17 cellular contexts compared by ENCODE assay signal in genomic region chr12:124008629-124009028, GRCh38. TPM values are rescaled to one million over a fixed set of nuclear protein-coding genes. Genes with fewer than 3 reads are reported as not detected.
A peak's percentile ranks its signal among the peaks of the same experiment; 100 is the strongest.
DNase-seq lines count a peak whose midpoint lies in the region; ATAC-seq and TF ChIP-seq lines count a peak whose summit lies in the region.
"Had no signal": no experiment of that assay in that cellular context is flagged by ENCODE, and none has a peak within 500 bp of the region (broad histone marks: within the 10 kb centered on the region; RNA-seq: fewer than 3 reads in every experiment).

No MANE protein-coding gene starts in this region.

- H3K27me3 Mint-ChIP-seq in activated naive CD4-positive, alpha-beta T cell treated with anti-CD3 and anti-CD28 coated beads, Interleukin-2, amount 50 U/mL, for 24 hours: no peaks in the 10 kb centered on the region
- H3K27me3 Mint-ChIP-seq in Calu3 (ENCODE audit: unreplicated experiment) (no peaks in the 10 kb centered on the region), glutamatergic neuron (ENCODE audit: unreplicated experiment) (no peaks in the 10 kb centered on the region), neural crest cell (ENCODE audit: low read depth) (no peaks in the 10 kb centered on the region)
- no peaks in the 10 kb centered on the region for H3K27me3 Mint-ChIP-seq in activated naive CD4-positive, alpha-beta T cell treated with anti-CD3 and anti-CD28 coated beads, Interleukin-2, amount 10 ng/mL, durations not matched to agents 7 days and 5 days

- no peaks in the 10 kb centered on the region for H3K27me3 ChIP-seq in left lung
- H3K27me3 ChIP-seq: BLaER1 treated with 17β-estradiol and CSF1 and Interleukin-3, amounts not matched to agents 10 nM and 100 nM had no signal

- peaks cover 18% of the 10 kb centered on the region for H3K36me3 Mint-ChIP-seq in activated naive CD4-positive, alpha-beta T cell treated with anti-CD3 and anti-CD28 coated beads, Interleukin-2, amount 50 U/mL, for 24 hours
- peaks cover 26% of the 10 kb centered on the region for H3K36me3 Mint-ChIP-seq in Calu3 (ENCODE audit: insufficient read depth, unreplicated experiment)
- peaks cover 6% of the 10 kb centered on the region for H3K36me3 Mint-ChIP-seq in glutamatergic neuron (ENCODE audit: unreplicated experiment)
- peaks cover 22% of the 10 kb centered on the region for H3K36me3 Mint-ChIP-seq in neural crest cell (ENCODE audit: low read depth)
- peaks cover 36% of the 10 kb centered on the region for H3K36me3 Mint-ChIP-seq in activated naive CD4-positive, alpha-beta T cell treated with anti-CD3 and anti-CD28 coated beads, Interleukin-2, amount 10 ng/mL, durations not matched to agents 7 days and 5 days

- no peak for DNase-seq in activated naive CD4-positive, alpha-beta T cell treated with anti-CD3 and anti-CD28 coated beads, Interleukin-2, amount 50 U/mL, for 16 hours
- no peak for DNase-seq in Calu3
- DNase-seq in glutamatergic neuron: no peak
- DNase-seq in neural crest cell (ENCODE audit: low read depth, low spot score): no peak
- DNase-seq in left lung: no peak
- DNase-seq in activated naive CD4-positive, alpha-beta T cell treated with anti-CD3 and anti-CD28 coated beads, Interleukin-2, amount 10 ng/mL, durations not matched to agents 7 days and 5 days: no peak
- DNase-seq in dermis blood vessel endothelial cell: no peak
- DNase-seq: DMS 273 treated with DMSO at 0.1 percent for 48 hours, GDM1, HFFc6, NCI-H1417, NCI-H1930, NCI-H510A treated with DMSO at 0.1 percent for 48 hours, NCI-H82 had no signal

- no peak overlapping the region for H3K4me3 Mint-ChIP-seq in activated naive CD4-positive, alpha-beta T cell treated with anti-CD3 and anti-CD28 coated beads, Interleukin-2, amount 50 U/mL, for 24 hours
- H3K4me3 Mint-ChIP-seq in Calu3 (ENCODE audit: low read depth, unreplicated experiment): peak overlapping the region; percentile 39
- H3K4me3 Mint-ChIP-seq in glutamatergic neuron (ENCODE audit: unreplicated experiment): peak overlapping the region; percentile 44
- H3K4me3 Mint-ChIP-seq in neural crest cell: peak overlapping the region; percentile 10
- no peak overlapping the region for H3K4me3 Mint-ChIP-seq in activated naive CD4-positive, alpha-beta T cell treated with anti-CD3 and anti-CD28 coated beads, Interleukin-2, amount 10 ng/mL, durations not matched to agents 7 days and 5 days
- H3K4me3 Mint-ChIP-seq: HFFc6 had no signal

- H3K27ac ChIP-seq in left lung: no peak overlapping the region
- H3K27ac ChIP-seq: BLaER1 treated with 17β-estradiol and CSF1 and Interleukin-3, amounts not matched to agents 10 nM and 100 nM had no signal

- TF ChIP-seq CTCF in Calu3 (IDR thresholded peaks at IDR 0.05; ENCODE audit: unreplicated experiment) (no peak), glutamatergic neuron (IDR thresholded peaks at IDR 0.05; ENCODE audit: partially characterized antibody, unreplicated experiment) (no peak), neural crest cell (conservative IDR thresholded peaks at IDR 0.05) (no peak), left lung (IDR thresholded peaks at IDR 0.05) (no peak)

- ATAC-seq in left lung: no peak

- peaks cover 0 to 16% of the 10 kb centered on the region in 2 donors for H3K4me1 ChIP-seq in left lung

- H3K9me3 ChIP-seq in left lung: no peaks in the 10 kb centered on the region
- H3K9me3 ChIP-seq: BLaER1 treated with 17β-estradiol and CSF1 and Interleukin-3, amounts not matched to agents 10 nM and 100 nM had no signal

- BruUV-seq in Calu3 (replicated peaks; lab: Mats Ljungman, UMichigan): no TSS peak

- peaks cover 0 to 35% of the 10 kb centered on the region in 2 donors for H3K36me3 ChIP-seq in left lung

- CTCF ChIA-PET in Calu3 (lab: Charles Lee): interaction anchor here (0.6 to 1.8 kb wide), 3 partner anchors 8 to 590 kb away, joined by 3 to 7 read pairs (median 4); no protein-coding TSS in a partner anchor
- CTCF ChIA-PET in activated naive CD4-positive, alpha-beta T cell treated with anti-CD3 and anti-CD28 coated beads, Interleukin-2, amount 10 ng/mL, durations not matched to agents 7 days and 5 days (lab: Charles Lee): interaction anchor here (0.8 to 1.5 kb wide), 3 partner anchors 24 to 103 kb away, joined by 3 to 5 read pairs (median 4); no protein-coding TSS in a partner anchor

- no peaks in the 10 kb centered on the region for H3K9me3 Mint-ChIP-seq in activated naive CD4-positive, alpha-beta T cell treated with anti-CD3 and anti-CD28 coated beads, Interleukin-2, amount 50 U/mL, for 24 hours
- H3K9me3 Mint-ChIP-seq in Calu3 (ENCODE audit: low read depth, unreplicated experiment) (no peaks in the 10 kb centered on the region), glutamatergic neuron (ENCODE audit: unreplicated experiment) (peaks cover 5% of the 10 kb centered on the region), neural crest cell (no peaks in the 10 kb centered on the region)
- no peaks in the 10 kb centered on the region for H3K9me3 Mint-ChIP-seq in activated naive CD4-positive, alpha-beta T cell treated with anti-CD3 and anti-CD28 coated beads, Interleukin-2, amount 10 ng/mL, durations not matched to agents 7 days and 5 days
- H3K9me3 Mint-ChIP-seq: HFFc6 had no signal

- peak overlapping the region; percentile 49 for H3K27ac Mint-ChIP-seq in activated naive CD4-positive, alpha-beta T cell treated with anti-CD3 and anti-CD28 coated beads, Interleukin-2, amount 50 U/mL, for 24 hours
- H3K27ac Mint-ChIP-seq in Calu3 (ENCODE audit: unreplicated experiment) (peak overlapping the region; percentile 16), glutamatergic neuron (ENCODE audit: unreplicated experiment) (no peak overlapping the region), neural crest cell (ENCODE audit: unreplicated experiment) (no peak overlapping the region)
- H3K27ac Mint-ChIP-seq in activated naive CD4-positive, alpha-beta T cell treated with anti-CD3 and anti-CD28 coated beads, Interleukin-2, amount 10 ng/mL, durations not matched to agents 7 days and 5 days: no peak overlapping the region
- H3K27ac Mint-ChIP-seq: HFFc6 had no signal

- H3K4me1 Mint-ChIP-seq in activated naive CD4-positive, alpha-beta T cell treated with anti-CD3 and anti-CD28 coated beads, Interleukin-2, amount 50 U/mL, for 24 hours: peaks cover 39% of the 10 kb centered on the region
- peaks cover 37% of the 10 kb centered on the region for H3K4me1 Mint-ChIP-seq in Calu3 (ENCODE audit: low read depth, unreplicated experiment)
- H3K4me1 Mint-ChIP-seq in glutamatergic neuron (ENCODE audit: low read depth, unreplicated experiment): peaks cover 28% of the 10 kb centered on the region
- H3K4me1 Mint-ChIP-seq in neural crest cell: peaks cover 32% of the 10 kb centered on the region
- H3K4me1 Mint-ChIP-seq in activated naive CD4-positive, alpha-beta T cell treated with anti-CD3 and anti-CD28 coated beads, Interleukin-2, amount 10 ng/mL, durations not matched to agents 7 days and 5 days: peaks cover 38% of the 10 kb centered on the region

- H3K4me3 ChIP-seq in left lung: no peak overlapping the region
- H3K4me3 ChIP-seq: BLaER1 treated with 17β-estradiol and CSF1 and Interleukin-3, amounts not matched to agents 10 nM and 100 nM; K562 had no signal

- intact Hi-C loops in Calu3 (cut with micrococcal nuclease; ENCODE audit: unreplicated experiment): no loop called here
- intact Hi-C loops in left lung (cut with DNase I): no loop called here

RNA-seq across cellular contexts. Expression of gene ZNF664, which starts 35.6 kb away (rescaled TPM):
- total RNA-seq in Calu3 (2022) (130 and 147 TPM in 2 replicates), glutamatergic neuron (ENCODE audit: unreplicated experiment) (310 TPM), neural crest cell (156 and 167 TPM in 2 replicates), left lung (10 to 100 TPM; 85.8 to 98.8 TPM), dermis blood vessel endothelial cell (51.1 and 68.9 TPM in 2 replicates)

RNA-seq across cellular contexts. Expression of gene CCDC92, which starts 36.0 kb away (rescaled TPM):
- total RNA-seq in Calu3 (2022) (31.8 and 35.0 TPM in 2 replicates), glutamatergic neuron (ENCODE audit: unreplicated experiment) (96.2 TPM), neural crest cell (33.5 and 36.5 TPM in 2 replicates), left lung (10 to 100 TPM; 40.2 to 54.0 TPM), dermis blood vessel endothelial cell (8.8 and 10.4 TPM in 2 replicates)

Comparison
In these comparisons a context has a peak if more than half of its experiments do, and no peak if none do; other contexts are left out.
1. H3K27ac Mint-ChIP-seq: peak in activated naive CD4-positive, alpha-beta T cell treated with anti-CD3 and anti-CD28 coated beads, Interleukin-2, amount 50 U/mL, for 24 hours (single experiment) and Calu3 (single experiment); none in glutamatergic neuron (single experiment), neural crest cell (single experiment) and activated naive CD4-positive, alpha-beta T cell treated with anti-CD3 and anti-CD28 coated beads, Interleukin-2, amount 10 ng/mL, durations not matched to agents 7 days and 5 days (single experiment).
2. H3K4me3 Mint-ChIP-seq: peak in Calu3 (single experiment), glutamatergic neuron (single experiment) and neural crest cell (single experiment); none in activated naive CD4-positive, alpha-beta T cell treated with anti-CD3 and anti-CD28 coated beads, Interleukin-2, amount 50 U/mL, for 24 hours (single experiment) and activated naive CD4-positive, alpha-beta T cell treated with anti-CD3 and anti-CD28 coated beads, Interleukin-2, amount 10 ng/mL, durations not matched to agents 7 days and 5 days (single experiment).